In the genomic region with DNA sequence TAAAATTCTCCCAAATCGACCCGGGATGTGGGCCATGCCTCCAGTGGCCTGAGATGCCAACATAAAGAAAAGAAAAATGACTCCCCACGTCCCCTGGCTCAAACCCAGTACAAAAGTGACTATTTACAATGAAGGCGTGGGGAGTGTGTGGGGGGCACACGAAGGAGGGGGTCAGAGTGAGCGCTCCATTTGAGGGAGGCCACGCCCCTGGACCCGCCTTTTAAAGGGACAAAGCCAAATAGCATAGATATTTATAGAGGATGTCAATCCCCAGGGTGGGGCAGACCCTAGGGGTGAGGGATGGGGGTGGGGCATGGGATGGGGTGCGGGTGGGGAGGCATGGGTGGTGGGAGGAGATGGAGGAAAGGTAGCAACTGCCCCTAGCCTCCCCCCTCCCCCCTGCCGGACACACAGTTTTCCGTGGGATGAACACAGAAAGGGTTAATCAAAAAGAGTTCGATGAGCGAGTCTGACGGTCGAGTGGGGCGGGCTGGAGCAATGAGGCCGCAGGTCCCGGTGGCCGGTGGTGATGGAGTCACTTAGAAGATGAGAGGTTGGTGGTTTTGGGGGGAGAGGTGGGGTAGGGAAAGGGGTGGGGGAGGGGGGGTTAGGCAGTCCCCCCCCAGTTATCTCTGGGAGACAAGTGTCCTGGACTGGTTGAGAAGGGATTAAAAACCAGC, we compare ENCODE assay signal across 1 cellular context.
TF ChIP-seq lines count a peak whose summit lies in the region.

No MANE protein-coding gene starts in this region.

TF ChIP-seq in GM23338, 12 proteins besides CTCF, POLR2A, EP300 and RAD21 (continued from another document):
- TF ChIP-seq ZNF462 (CRISPR knock-in tag; IDR thresholded peaks at IDR 0.05): no peak
- TF ChIP-seq ZNF331 (CRISPR knock-in tag; IDR thresholded peaks at IDR 0.05; ENCODE audit: low read depth): no peak
- no peak for TF ChIP-seq ZNF114 (CRISPR knock-in tag; IDR thresholded peaks at IDR 0.05)
- TF ChIP-seq EZH2phosphoT487 (IDR thresholded peaks at IDR 0.05; ENCODE audit: unreplicated experiment): no peak
- TF ChIP-seq CREB1 (CRISPR knock-in tag; IDR thresholded peaks at IDR 0.05; ENCODE audit: low read depth): no peak
- no peak for TF ChIP-seq POLR2AphosphoS5 (IDR thresholded peaks at IDR 0.05; ENCODE audit: low read depth)
- no peak for TF ChIP-seq REST (IDR thresholded peaks at IDR 0.05; ENCODE audit: unreplicated experiment)
